In genomic region chr7:7916064-7916463, GRCh38 we compare ENCODE assay signal across 28 cellular contexts.
"Had no signal": no experiment of that assay in that cellular context is flagged by ENCODE, and none has a peak within 500 bp of the region (broad histone marks: within the 10 kb centered on the region; RNA-seq: fewer than 3 reads in every experiment).

No MANE protein-coding gene starts in this region.

- H3K27me3 Mint-ChIP-seq: naive thymus-derived CD4-positive, alpha-beta T cell; progenitor cell of endocrine pancreas; stimulated activated naive B cell treated with anti-CD40 and anti-IgM and Interleukin-4, amounts not matched to agents 10 μg/mL and 1 μg/mL and 100 μg/mL, for 72 hours; stimulated activated naive CD8-positive, alpha-beta T cell treated with anti-CD3 and anti-CD28 coated beads, Interleukin-15, Interleukin-2, amounts not matched to agents 100 ng/mL and 50 ng/mL, for 24 hours; type B pancreatic cell had no signal

- H3K4me3 Mint-ChIP-seq: naive thymus-derived CD4-positive, alpha-beta T cell; natural killer cell; nephron; neural progenitor cell; stimulated activated naive B cell treated with anti-CD40 and anti-IgM and Interleukin-4, amounts not matched to agents 10 μg/mL and 1 μg/mL and 100 μg/mL, for 72 hours; stimulated activated naive CD8-positive, alpha-beta T cell treated with anti-CD3 and anti-CD28 coated beads, Interleukin-15, Interleukin-2, amounts not matched to agents 100 ng/mL and 50 ng/mL, for 24 hours; type B pancreatic cell had no signal

- H3K27ac Mint-ChIP-seq: naive thymus-derived CD4-positive, alpha-beta T cell; natural killer cell; nephron; neural progenitor cell; progenitor cell of endocrine pancreas; stimulated activated naive B cell treated with anti-CD40 and anti-IgM and Interleukin-4, amounts not matched to agents 10 μg/mL and 1 μg/mL and 100 μg/mL, for 72 hours; stimulated activated naive CD8-positive, alpha-beta T cell treated with anti-CD3 and anti-CD28 coated beads, Interleukin-15, Interleukin-2, amounts not matched to agents 100 ng/mL and 50 ng/mL, for 24 hours; type B pancreatic cell had no signal

- H3K4me1 ChIP-seq: parathyroid adenoma, tibial artery, vagina had no signal

- H3K27ac ChIP-seq: neural progenitor cell, ovary, parathyroid adenoma, psoas muscle, right lobe of liver, sigmoid colon, stomach, thoracic aorta, tibial artery, transverse colon, vagina had no signal

- H3K36me3 Mint-ChIP-seq: natural killer cell, neural progenitor cell, type B pancreatic cell had no signal

- H3K9me3 ChIP-seq: ovary, psoas muscle, right lobe of liver, sigmoid colon, stomach, thoracic aorta, tibial artery, transverse colon, vagina had no signal

- H3K27me3 ChIP-seq: neural progenitor cell, ovary, right lobe of liver, sigmoid colon, stomach, tibial artery, transverse colon, vagina had no signal

- H3K36me3 ChIP-seq: neural progenitor cell, ovary, right lobe of liver, sigmoid colon, stomach, thoracic aorta, tibial artery, transverse colon, vagina had no signal

- H3K9me3 Mint-ChIP-seq: natural killer cell; nephron; neural progenitor cell; stimulated activated naive CD8-positive, alpha-beta T cell treated with anti-CD3 and anti-CD28 coated beads, Interleukin-15, Interleukin-2, amounts not matched to agents 100 ng/mL and 50 ng/mL, for 24 hours; type B pancreatic cell had no signal

- FAIRE-seq: small intestine, urothelium cell line had no signal

- H3K4me3 ChIP-seq: neural progenitor cell, ovary, psoas muscle, right lobe of liver, sigmoid colon, stomach, thoracic aorta, tibial artery, transverse colon, vagina had no signal

- ATAC-seq: naive thymus-derived CD4-positive, alpha-beta T cell; natural killer cell; psoas muscle; right cardiac atrium; right lobe of liver; stimulated activated naive B cell treated with anti-CD40 and anti-IgM and Interleukin-4, amounts not matched to agents 10 μg/mL and 1 μg/mL and 100 μg/mL, for 72 hours had no signal

- DNase-seq: naive thymus-derived CD4-positive, alpha-beta T cell; natural killer cell; occipital lobe; ovary; psoas muscle; right cardiac atrium; right lobe of liver; sigmoid colon; small intestine; stimulated activated CD4-positive, alpha-beta T cell treated with anti-CD3 and anti-CD28 coated beads, Interleukin-15, amount 100 ng/mL, for 24 hours; stimulated activated CD4-positive, alpha-beta T cell treated with anti-CD3 and anti-CD28 coated beads, Interleukin-2, amount 100 ng/mL, for 24 hours; stimulated activated CD4-positive, alpha-beta T cell treated with anti-CD3 and anti-CD28 coated beads, Interleukin-2, amount 100 ng/mL, for 48 hours; stimulated activated CD4-positive, alpha-beta T cell treated with anti-CD3 and anti-CD28 coated beads, Interleukin-4, amount 100 ng/mL, for 24 hours; stimulated activated CD8-positive, alpha-beta memory T cell treated with anti-CD3 and anti-CD28 coated beads, Interleukin-4, amount 100 ng/mL, for 48 hours; stimulated activated naive B cell treated with anti-CD40 and anti-IgM and Interleukin-4, amounts not matched to agents 10 μg/mL and 1 μg/mL and 100 μg/mL, for 72 hours; stimulated activated naive CD4-positive, alpha-beta T cell treated with Interleukin-2 at 50 U/mL for 16 hours; stomach; tibial artery; transverse colon had no signal
